ENCODE assay signal across 1 cellular context in genomic region chr1:50603274-50604271, GRCh38.
TF ChIP-seq lines count a peak whose summit lies in the region.

No MANE protein-coding gene starts in this region.

TF ChIP-seq in HEK293, 187 proteins besides CTCF, POLR2A, EP300 and RAD21 (continued from another document and continues in another):
- TF ChIP-seq ZNF639 (tag by site-specific recombination; IDR thresholded peaks at IDR 0.05) = 0 out of 2 replicates have a peak, but pooled peaks have one; percentile 28
- no peak for TF ChIP-seq HIC1 (tag by site-specific recombination; IDR thresholded peaks at IDR 0.05)
- no peak for TF ChIP-seq ZNF157 (tag by site-specific recombination; IDR thresholded peaks at IDR 0.05)
- no peak for TF ChIP-seq ZNF530 (tag by site-specific recombination; IDR thresholded peaks at IDR 0.05; ENCODE audit: low read depth)
- peak; percentile 93 for TF ChIP-seq PRDM6 (tag by site-specific recombination; IDR thresholded peaks at IDR 0.05)
- TF ChIP-seq ZNF10 (tag by site-specific recombination; IDR thresholded peaks at IDR 0.05) = no peak
- no peak for TF ChIP-seq ATF2 (tag by site-specific recombination; IDR thresholded peaks at IDR 0.05; ENCODE audit: low read depth)
- TF ChIP-seq ZNF776 (tag by site-specific recombination; IDR thresholded peaks at IDR 0.05; ENCODE audit: borderline replicate concordance) = no peak
- TF ChIP-seq ZNF274 (IDR thresholded peaks at IDR 0.05; ENCODE audit: low read length) = no peak
- TF ChIP-seq ZNF274 (tag by site-specific recombination; IDR thresholded peaks at IDR 0.05; ENCODE audit: borderline replicate concordance) = no peak
- no peak for TF ChIP-seq ZNF768 (tag by site-specific recombination; IDR thresholded peaks at IDR 0.05)
- no peak for TF ChIP-seq ZNF148 (tag by site-specific recombination; IDR thresholded peaks at IDR 0.05; ENCODE audit: borderline replicate concordance)
- no peak for TF ChIP-seq MZF1 (tag by site-specific recombination; IDR thresholded peaks at IDR 0.05; ENCODE audit: borderline replicate concordance)
- TF ChIP-seq ZNF585B (tag by site-specific recombination; IDR thresholded peaks at IDR 0.05) = no peak
- no peak; the same call in 1 of the 2 replicates for TF ChIP-seq ZBTB1 (tag by site-specific recombination; IDR thresholded peaks at IDR 0.05)
- TF ChIP-seq ZSCAN30 (tag by site-specific recombination; IDR thresholded peaks at IDR 0.05) = peak; percentile 80; the same call in 1 of the 2 replicates
- peak; percentile 79 for TF ChIP-seq ZNF660 (tag by site-specific recombination; IDR thresholded peaks at IDR 0.05)
- TF ChIP-seq ZNF473 (tag by site-specific recombination; IDR thresholded peaks at IDR 0.05) = no peak
- no peak for TF ChIP-seq ZNF223 (tag by site-specific recombination; IDR thresholded peaks at IDR 0.05)
- no peak for TF ChIP-seq ZNF777 (tag by site-specific recombination; IDR thresholded peaks at IDR 0.05; ENCODE audit: borderline replicate concordance)
- TF ChIP-seq SCRT2 (tag by site-specific recombination; IDR thresholded peaks at IDR 0.05) = 0 out of 2 replicates have a peak, but pooled peaks have one; percentile 20
- TF ChIP-seq ZNF549 (tag by site-specific recombination; IDR thresholded peaks at IDR 0.05) = no peak
- no peak for TF ChIP-seq KLF17 (tag by site-specific recombination; IDR thresholded peaks at IDR 0.05)
- TF ChIP-seq ZNF529 (tag by site-specific recombination; IDR thresholded peaks at IDR 0.05; ENCODE audit: insufficient replicate concordance) = no peak
- TF ChIP-seq ZNF830 (tag by site-specific recombination; IDR thresholded peaks at IDR 0.05; ENCODE audit: low read depth) = no peak
- no peak for TF ChIP-seq ZNF416 (tag by site-specific recombination; IDR thresholded peaks at IDR 0.05)
- no peak for TF ChIP-seq ZFHX2 (tag by site-specific recombination; conservative IDR thresholded peaks at IDR 0.05)
- TF ChIP-seq ZSCAN16 (tag by site-specific recombination; IDR thresholded peaks at IDR 0.05) = no peak
- 0 out of 2 replicates have a peak, but pooled peaks have one; percentile 26 for TF ChIP-seq ZSCAN4 (tag by site-specific recombination; IDR thresholded peaks at IDR 0.05)
- no peak for TF ChIP-seq BCL11A (tag by site-specific recombination; IDR thresholded peaks at IDR 0.05; ENCODE audit: low read depth)
- no peak for TF ChIP-seq ZNF248 (tag by site-specific recombination; IDR thresholded peaks at IDR 0.05)
- TF ChIP-seq INSM2 (tag by site-specific recombination; IDR thresholded peaks at IDR 0.05) = peak; percentile 57; the same call in 1 of the 2 replicates
- no peak for TF ChIP-seq ZNF280D (tag by site-specific recombination; IDR thresholded peaks at IDR 0.05)
- no peak for TF ChIP-seq ZNF19 (tag by site-specific recombination; IDR thresholded peaks at IDR 0.05; ENCODE audit: low read depth)
- TF ChIP-seq ZBTB11 (tag by site-specific recombination; conservative IDR thresholded peaks at IDR 0.05; ENCODE audit: low read depth) = no peak
